Comparison of ENCODE assay signal across 20 cellular contexts in the genomic region with DNA sequence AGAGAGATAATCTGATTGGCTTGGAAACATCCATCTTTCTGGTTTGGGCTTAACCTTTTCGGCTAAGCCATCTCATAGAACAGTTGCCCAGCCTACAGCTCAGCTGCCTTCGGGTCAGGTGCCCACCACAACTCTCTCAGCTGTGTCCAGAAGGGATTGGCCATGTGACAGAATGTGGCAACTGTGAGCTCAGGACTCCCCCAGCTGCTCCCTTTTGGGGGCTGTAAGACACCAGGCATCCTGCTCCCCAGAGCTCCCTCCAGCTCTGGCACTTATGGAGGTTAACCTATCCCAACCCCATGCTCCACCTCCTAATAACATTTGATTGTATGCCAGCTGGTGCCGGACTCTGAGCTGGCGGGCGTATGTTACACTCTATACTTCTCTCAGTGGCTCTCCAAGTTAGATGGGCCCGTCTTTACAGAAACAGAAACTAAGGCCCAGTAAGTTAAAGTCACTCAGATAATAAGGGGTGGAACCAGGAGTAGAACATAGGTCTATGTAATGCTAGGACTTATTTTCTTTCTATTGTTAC.
DNase-seq lines count a peak whose midpoint lies in the region; ATAC-seq and TF ChIP-seq lines count a peak whose summit lies in the region.
"Had no signal": no experiment of that assay in that cellular context is flagged by ENCODE, and none has a peak within 500 bp of the region (broad histone marks: within the 10 kb centered on the region; RNA-seq: fewer than 3 reads in every experiment).

No MANE protein-coding gene starts in this region.

- no peak overlapping the region for H3K4me3 ChIP-seq in mucosa of descending colon
- H3K4me3 ChIP-seq in suprapubic skin, result no peak overlapping the region
- H3K4me3 ChIP-seq: A549, GM12878, GM23338 had no signal

- peaks cover 8% of the 10 kb centered on the region for H3K4me1 ChIP-seq in mucosa of descending colon (ENCODE audit: low read depth)
- no peaks in the 10 kb centered on the region for H3K4me1 ChIP-seq in suprapubic skin
- H3K4me1 ChIP-seq: A549, Caco-2 had no signal

- H3K9me3 ChIP-seq in mucosa of descending colon (no peaks in the 10 kb centered on the region), suprapubic skin (no peaks in the 10 kb centered on the region)
- H3K9me3 ChIP-seq: A549 had no signal

- H3K27ac ChIP-seq in suprapubic skin, result no peak overlapping the region
- H3K27ac ChIP-seq: 22Rv1, A549, C4-2B had no signal

- peak; percentile 81 for ATAC-seq in mucosa of descending colon
- ATAC-seq: A549, GM12878, GM23338 had no signal

- no peaks in the 10 kb centered on the region for H3K27me3 ChIP-seq in suprapubic skin

- no peak for TF ChIP-seq EP300 in suprapubic skin (IDR thresholded peaks at IDR 0.05)

- H3K36me3 ChIP-seq in mucosa of descending colon (ENCODE audit: low read depth), result no peaks in the 10 kb centered on the region
- H3K36me3 ChIP-seq in suprapubic skin, result no peaks in the 10 kb centered on the region

- intact Hi-C loops in mucosa of descending colon (cut with DNase I, micrococcal nuclease), result no loop called here
- intact Hi-C loops in posterior vena cava (cut with DNase I), result no loop called here

- DNase-seq in DMS 273 (lab: John Stamatoyannopoulos, UW; ENCODE audit: unreplicated experiment), result peak; percentile 57
- DNase-seq in DMS 273 treated with DMSO at 0.1 percent for 48 hours (lab: John Stamatoyannopoulos, UW), result no peak
- DNase-seq in ecto neural progenitor cell (ENCODE audit: low spot score), result peak; percentile 23
- peak in 1 of 3 donors; percentile 43 for DNase-seq in mucosa of descending colon
- peak; percentile 53 for DNase-seq in posterior vena cava (ENCODE audit: low spot score)
- DNase-seq in suprapubic skin (ENCODE audit: low spot score in 2 of 2), result no peak
- no peak for DNase-seq in DMS114 treated with DMSO at 0.1 percent for 48 hours (lab: John Stamatoyannopoulos, UW; ENCODE audit: unreplicated experiment)
- DNase-seq in NCI-H510A treated with DMSO at 0.1 percent for 48 hours (lab: John Stamatoyannopoulos, UW), result no peak
- DNase-seq: AML-193; Caco-2; CD4-positive, alpha-beta T cell; DMS53; DND-41; EL; HCEC 1CT had no signal

- 83% methylated on average over 6 of the region's 6 CpGs for WGBS in suprapubic skin

- TF ChIP-seq POLR2A in suprapubic skin (IDR thresholded peaks at IDR 0.05), result no peak

- no peak for TF ChIP-seq CTCF in mucosa of descending colon (IDR thresholded peaks at IDR 0.05)
- no peak for TF ChIP-seq CTCF in suprapubic skin (IDR thresholded peaks at IDR 0.05)

Comparison
In these comparisons a context has a peak if more than half of its experiments do, and no peak if none do; other contexts are left out.
1. DNase-seq: peak in DMS 273 (single experiment), ecto neural progenitor cell (single experiment) and posterior vena cava (single experiment); none in DMS 273 treated with DMSO at 0.1 percent for 48 hours (single experiment), suprapubic skin (0 of 2), DMS114 treated with DMSO at 0.1 percent for 48 hours (single experiment) and NCI-H510A treated with DMSO at 0.1 percent for 48 hours (single experiment).